In genomic region chr4:152577708-152578421, GRCh38 we compare ENCODE assay signal across 14 cellular contexts. TPM values are rescaled to one million over a fixed set of nuclear protein-coding genes. Genes with fewer than 3 reads are reported as not detected.
DNase-seq lines count a peak whose midpoint lies in the region; ATAC-seq, FAIRE-seq and TF ChIP-seq lines count a peak whose summit lies in the region.
"Had no signal": no experiment of that assay in that cellular context is flagged by ENCODE, and none has a peak within 500 bp of the region (broad histone marks: within the 10 kb centered on the region; RNA-seq: fewer than 3 reads in every experiment).

No MANE protein-coding gene starts in this region.

- no peak overlapping the region for H4K91ac ChIP-seq in H9 (ENCODE audit: insufficient read length, low read depth, low read length)

- H3K4me3 ChIP-seq in GM12878: no peak overlapping the region
- H3K4me3 ChIP-seq: gastroesophageal sphincter had no signal

- ATAC-seq in GM21717 (IDR thresholded peaks at IDR 0.05; ENCODE audit: unreplicated experiment) (peak; percentile 61), GM12878 (peak; percentile 94), HG03432 (IDR thresholded peaks at IDR 0.05; ENCODE audit: unreplicated experiment) (no peak)
- ATAC-seq: gastroesophageal sphincter, left cardiac atrium had no signal

- H3K9me3 Mint-ChIP-seq in H9: no peaks in the 10 kb centered on the region; a peak in 1 of 5 replicates
- H3K9me3 Mint-ChIP-seq: activated naive CD4-positive, alpha-beta T cell treated with anti-CD3 and anti-CD28 coated beads, Interleukin-2, amount 10 ng/mL, durations not matched to agents 7 days and 5 days; stimulated activated naive CD8-positive, alpha-beta T cell treated with anti-CD3 and anti-CD28 coated beads, Interleukin-15, Interleukin-2, amounts not matched to agents 100 ng/mL and 50 ng/mL, for 24 hours had no signal

- CTCF ChIA-PET in GM12878 (lab: Yijun Ruan, JAX): interaction anchor here (0.8 to 3.6 kb wide), 10 partner anchors 10 to 169 kb away, joined by 3 to 14 read pairs (median 4); partner anchors contain the start of gene FBXW7

- H3K27me3 Mint-ChIP-seq in H9 (ENCODE audit: low read depth): no peaks in the 10 kb centered on the region

- H3K4me2 ChIP-seq in GM12878 (ENCODE audit: control insufficient read depth, insufficient read depth) (no peak overlapping the region), H9 (ENCODE audit: insufficient read depth, insufficient read length, low read length) (no peak overlapping the region)

- no peak overlapping the region; a peak in 1 of 7 replicates for H3K27ac Mint-ChIP-seq in H9
- H3K27ac Mint-ChIP-seq: activated naive CD4-positive, alpha-beta T cell treated with anti-CD3 and anti-CD28 coated beads, Interleukin-2, amount 10 ng/mL, durations not matched to agents 7 days and 5 days; stimulated activated naive CD8-positive, alpha-beta T cell treated with anti-CD3 and anti-CD28 coated beads, Interleukin-15, Interleukin-2, amounts not matched to agents 100 ng/mL and 50 ng/mL, for 24 hours had no signal

- no peak overlapping the region for H4K8ac ChIP-seq in H9 (replicated peaks; ENCODE audit: insufficient read length, low read depth, low read length)

- H3K9me3 ChIP-seq in GM12878 (replicated peaks; ENCODE audit: control insufficient read depth, insufficient read depth, low read length) (no peaks in the 10 kb centered on the region), H9 (ENCODE audit: control insufficient read depth, low read depth, low read length) (no peaks in the 10 kb centered on the region)
- H3K9me3 ChIP-seq: gastroesophageal sphincter had no signal

- no peaks in the 10 kb centered on the region for H3K36me3 Mint-ChIP-seq in H9 (ENCODE audit: insufficient read depth in 1 of 3, low read depth in 3 of 3)
- H3K36me3 Mint-ChIP-seq: activated naive CD4-positive, alpha-beta T cell treated with anti-CD3 and anti-CD28 coated beads, Interleukin-2, amount 10 ng/mL, durations not matched to agents 7 days and 5 days had no signal

- H2BK120ac ChIP-seq in H9 (ENCODE audit: low read depth, low read length, poor library complexity, severe bottlenecking): no peak overlapping the region

- no peak overlapping the region for H3K23ac ChIP-seq in H9 (ENCODE audit: insufficient read length, low read depth, low read length)

- H3K27me3 ChIP-seq in GM12878 (replicated peaks in 1 of 2; ENCODE audit: control insufficient read depth in 2 of 2, insufficient read depth in 2 of 2, low read length in 1 of 2) (no peaks in the 10 kb centered on the region), H9 (ENCODE audit: insufficient read depth, low read length) (no peaks in the 10 kb centered on the region)
- H3K27me3 ChIP-seq: gastroesophageal sphincter had no signal

- peak; percentile 66 for FAIRE-seq in GM12878 (lab: Jason Lieb, UNC)
- FAIRE-seq: HepG2 had no signal

- H2BK5ac ChIP-seq in H9 (ENCODE audit: insufficient read length, low read length): no peak overlapping the region

- H3K4me1 ChIP-seq in GM12878 (ENCODE audit: control insufficient read depth, insufficient read depth, low read length) (no peaks in the 10 kb centered on the region), H9 (ENCODE audit: insufficient read depth, low read length) (no peaks in the 10 kb centered on the region; the same call in 1 of the 2 replicates)
- H3K4me1 ChIP-seq: gastroesophageal sphincter had no signal

- H4K5ac ChIP-seq in H9 (ENCODE audit: insufficient read length, low read depth, low read length): no peak overlapping the region

- no peak overlapping the region for H3T11ph ChIP-seq in H9 (ENCODE audit: low read length)

- no peak overlapping the region for H3K4me3 Mint-ChIP-seq in H9
- H3K4me3 Mint-ChIP-seq: activated naive CD4-positive, alpha-beta T cell treated with anti-CD3 and anti-CD28 coated beads, Interleukin-2, amount 10 ng/mL, durations not matched to agents 7 days and 5 days; stimulated activated naive CD8-positive, alpha-beta T cell treated with anti-CD3 and anti-CD28 coated beads, Interleukin-15, Interleukin-2, amounts not matched to agents 100 ng/mL and 50 ng/mL, for 24 hours had no signal

- no TSS peak for BruUV-seq in GM12878 (replicated peaks; lab: Mats Ljungman, UMichigan)

- H3K9ac ChIP-seq in GM12878 (ENCODE audit: control insufficient read depth, insufficient read depth, low read length) (no peak overlapping the region), H9 (ENCODE audit: extremely low read depth, insufficient read length, low read length) (no peak overlapping the region)

- POLR2A ChIA-PET in GM12878 (lab: Charles Lee): interaction anchor here (0.8 to 1.8 kb wide), 7 partner anchors 11 to 54 kb away, joined by 3 to 6 read pairs (median 4); no protein-coding TSS in a partner anchor

- no peak overlapping the region for H3K56ac ChIP-seq in H9 (ENCODE audit: insufficient read length, low read depth, low read length)

- DNase-seq in Kasumi-1 (lab: John Stamatoyannopoulos, UW) (peak; percentile 11 to 35), GM12878 (ENCODE audit: low read depth, low spot score) (no peak), H9 (no peak), GM13976 (ENCODE audit: low spot score) (no peak), mesenteric fat pad (ENCODE audit: low spot score) (no peak)
- DNase-seq: activated naive CD4-positive, alpha-beta T cell treated with anti-CD3 and anti-CD28 coated beads, Interleukin-2, amount 10 ng/mL, durations not matched to agents 7 days and 5 days; left cardiac atrium had no signal

- H3K27ac ChIP-seq in GM12878 (ENCODE audit: control insufficient read depth, insufficient read depth) (no peak overlapping the region), H9 (ENCODE audit: insufficient read length, low read depth, low read length) (no peak overlapping the region)
- H3K27ac ChIP-seq: C4-2B, gastroesophageal sphincter had no signal

- in situ Hi-C loops in GM12878 (cut with MboI): no loop called here
- in situ Hi-C loops in GM13976 (cut with MboI; ENCODE audit: low sequenced_read_pairs, unreplicated experiment): no loop called here

- TF ChIP-seq EP300 in GM12878 (IDR thresholded peaks at IDR 0.05; ENCODE audit: borderline replicate concordance in 1 of 2, control insufficient read depth in 1 of 2, low read depth in 2 of 2, low read length in 2 of 2): no peak

- H3K4me1 Mint-ChIP-seq in H9: peaks cover 9 to 10% of the 10 kb centered on the region in 2 experiments
- H3K4me1 Mint-ChIP-seq: activated naive CD4-positive, alpha-beta T cell treated with anti-CD3 and anti-CD28 coated beads, Interleukin-2, amount 10 ng/mL, durations not matched to agents 7 days and 5 days had no signal

- H2BK15ac ChIP-seq in H9 (ENCODE audit: low read depth, low read length): no peak overlapping the region

- WGBS in GM12878 (ENCODE audit: insufficient coverage, insufficient replicate concordance, low lambda C conversion rate, missing lambda C conversion rate): 42% methylated on average over 6 of the region's 6 CpGs
- no CpG with 5 or more reads among the region's 6 CpGs for WGBS in H9 (ENCODE audit: extremely low coverage, insufficient read length, low lambda C conversion rate)

- H3K36me3 ChIP-seq in GM12878 (ENCODE audit: control insufficient read depth in 2 of 2, insufficient read depth in 2 of 2, low read length in 1 of 2): no peaks in the 10 kb centered on the region
- H3K36me3 ChIP-seq: gastroesophageal sphincter had no signal

- no peak overlapping the region for H3K18ac ChIP-seq in H9 (ENCODE audit: insufficient read length, low read depth, low read length)

- H3K23me2 ChIP-seq in H9 (ENCODE audit: insufficient read length, low read depth, low read length, poor library complexity, severe bottlenecking): no peaks in the 10 kb centered on the region

- H2AK5ac ChIP-seq in H9 (ENCODE audit: insufficient read length, low read length): no peak overlapping the region

- no peak overlapping the region for H2BK12ac ChIP-seq in H9 (ENCODE audit: insufficient read length, low read depth, low read length)

- H4K20me1 ChIP-seq in GM12878 (ENCODE audit: control insufficient read depth, insufficient read depth) (no peaks in the 10 kb centered on the region), H9 (ENCODE audit: control insufficient read depth, insufficient read depth, insufficient read length) (no peaks in the 10 kb centered on the region)

- intact Hi-C loops in GM12878 (cut with micrococcal nuclease; ENCODE audit: unreplicated experiment): no loop called here

- peak; percentile 2; the same call in 1 of the 3 replicates for TF ChIP-seq CTCF in GM12872 (IDR thresholded peaks at IDR 0.05; ENCODE audit: insufficient read depth, low read depth, low read length)
- TF ChIP-seq CTCF in GM12878 (IDR thresholded peaks at IDR 0.05 in 2 of 3, conservative IDR thresholded peaks at IDR 0.05 in 1 of 3; ENCODE audit: control insufficient read depth in 2 of 3, extremely low read depth in 1 of 3, insufficient read depth in 1 of 3, low read depth in 3 of 3, low read length in 3 of 3): 0 out of 6 replicates have a peak, but pooled peaks of 1 of the 3 experiments have one; percentile 5
- TF ChIP-seq CTCF in H9 (conservative IDR thresholded peaks at IDR 0.05): no peak
- TF ChIP-seq CTCF in GM13976 (IDR thresholded peaks at IDR 0.05; ENCODE audit: borderline replicate concordance, control extremely low read depth, extremely low read depth, insufficient read depth, missing control alignments): no peak

- RAD21 ChIA-PET in GM12878 (lab: Charles Lee; ENCODE audit: unreplicated experiment): interaction anchor here (1.6 to 4.2 kb wide), 5 partner anchors 17 to 76 kb away, joined by 5 to 14 read pairs (median 7); no protein-coding TSS in a partner anchor

- H2AFZ ChIP-seq in GM12878 (ENCODE audit: control insufficient read depth, low read depth, low read length) (no peak overlapping the region), H9 (ENCODE audit: low read length) (no peak overlapping the region)

- no peaks in the 10 kb centered on the region for H3K79me2 ChIP-seq in GM12878 (ENCODE audit: control insufficient read depth, insufficient read depth, low read length)
- H3K79me2 ChIP-seq in H9 (ENCODE audit: insufficient read depth, low read length): no peaks in the 10 kb centered on the region

- no peaks in the 10 kb centered on the region for H3K79me1 ChIP-seq in H9 (ENCODE audit: insufficient read depth, low read depth, low read length, poor library complexity, severe bottlenecking)

- no peak for TF ChIP-seq RAD21 in GM12878 (IDR thresholded peaks at IDR 0.05; ENCODE audit: insufficient read depth, low read depth, low read length)

- TF ChIP-seq POLR2A in GM12878 (IDR thresholded peaks at IDR 0.05; ENCODE audit: low read depth, low read length): no peak

- SMC1A ChIA-PET in GM12878 (lab: Charles Lee; ENCODE audit: uncharacterized antibody, unreplicated experiment): interaction anchor here (0.6 to 6.8 kb wide), 22 partner anchors 12 to 198 kb away, joined by 3 to 42 read pairs (median 4); partner anchors contain the start of gene FBXW7

- no peak overlapping the region for H2BK20ac ChIP-seq in H9 (ENCODE audit: low read depth, low read length, poor library complexity, severe bottlenecking)

- H3K14ac ChIP-seq in H9 (ENCODE audit: insufficient read depth, low read length): no peak overlapping the region

- no peak overlapping the region for H3K4ac ChIP-seq in H9 (ENCODE audit: low read depth, low read length)

RNA-seq across cellular contexts. Expression of gene FBXW7, which starts 42.0 kb away (rescaled TPM):
- 401 and 420 TPM in 2 replicates for total RNA-seq in GM12878 (2013; cell fraction: nucleolus; rRNA removed)
- total RNA-seq in GM12878 (2014; rRNA removed) (56.4 and 73.7 TPM in 2 replicates), GM12878 (2014; rRNA removed; fragmentation: Illumina TruSeq; extraction: Trizol) (118 and 122 TPM in 2 replicates), GM12878 (2021) (60.4 and 61.3 TPM in 2 replicates), H9 (2021) (27.1 and 29.5 TPM in 2 replicates), mesenteric fat pad (37.9 TPM)
- polyA plus RNA-seq in GM12878 (2011; ENCODE audit: low read depth): 43.9 TPM
- polyA plus RNA-seq in GM12878 (2011; rRNA removed) (51.9 and 67.4 TPM in 2 replicates), GM12878 (2014; fragmentation: Illumina TruSeq; extraction: Trizol) (55.8 and 82.0 TPM in 2 replicates), GM12878 (2014; fragmentation: Nextera tagmentation; extraction: Ambion mirVana) (10 to 100 TPM; 40.2 to 42.5 TPM), GM12878 (2014; rRNA removed) (34.6 and 42.0 TPM in 2 replicates), GM12878 (2016; fragmentation: Nextera tagmentation; extraction: Ambion mirVana) (10 to 100 TPM; 35.8 to 37.4 TPM)
- 14.5 and 19.1 TPM in 2 replicates for polyA plus RNA-seq in GM12878 (2011; cell fraction: cytosol; rRNA removed)
- polyA plus RNA-seq in GM12878 (2011; cell fraction: nucleus; rRNA removed): 95.0 and 104 TPM in 2 replicates
- polyA plus RNA-seq in GM12878 (2012): 48.5 and 61.3 TPM in 2 replicates
- polyA minus RNA-seq in GM12878 (2011; rRNA and poly(A)+ RNA removed): 87.7 and 134 TPM in 2 replicates
- 21.4 and 22.9 TPM in 2 replicates for polyA minus RNA-seq in GM12878 (2011; cell fraction: cytosol; rRNA and poly(A)+ RNA removed)
- polyA minus RNA-seq in GM12878 (2011; cell fraction: nucleus; rRNA and poly(A)+ RNA removed): 101 and 142 TPM in 2 replicates

Comparison
In these comparisons a context has a peak if more than half of its experiments do, and no peak if none do; other contexts are left out.
1. DNase-seq: peak in Kasumi-1 (2 of 2); none in GM12878 (single experiment), H9 (single experiment), GM13976 (single experiment) and mesenteric fat pad (single experiment).